In the genomic region with DNA sequence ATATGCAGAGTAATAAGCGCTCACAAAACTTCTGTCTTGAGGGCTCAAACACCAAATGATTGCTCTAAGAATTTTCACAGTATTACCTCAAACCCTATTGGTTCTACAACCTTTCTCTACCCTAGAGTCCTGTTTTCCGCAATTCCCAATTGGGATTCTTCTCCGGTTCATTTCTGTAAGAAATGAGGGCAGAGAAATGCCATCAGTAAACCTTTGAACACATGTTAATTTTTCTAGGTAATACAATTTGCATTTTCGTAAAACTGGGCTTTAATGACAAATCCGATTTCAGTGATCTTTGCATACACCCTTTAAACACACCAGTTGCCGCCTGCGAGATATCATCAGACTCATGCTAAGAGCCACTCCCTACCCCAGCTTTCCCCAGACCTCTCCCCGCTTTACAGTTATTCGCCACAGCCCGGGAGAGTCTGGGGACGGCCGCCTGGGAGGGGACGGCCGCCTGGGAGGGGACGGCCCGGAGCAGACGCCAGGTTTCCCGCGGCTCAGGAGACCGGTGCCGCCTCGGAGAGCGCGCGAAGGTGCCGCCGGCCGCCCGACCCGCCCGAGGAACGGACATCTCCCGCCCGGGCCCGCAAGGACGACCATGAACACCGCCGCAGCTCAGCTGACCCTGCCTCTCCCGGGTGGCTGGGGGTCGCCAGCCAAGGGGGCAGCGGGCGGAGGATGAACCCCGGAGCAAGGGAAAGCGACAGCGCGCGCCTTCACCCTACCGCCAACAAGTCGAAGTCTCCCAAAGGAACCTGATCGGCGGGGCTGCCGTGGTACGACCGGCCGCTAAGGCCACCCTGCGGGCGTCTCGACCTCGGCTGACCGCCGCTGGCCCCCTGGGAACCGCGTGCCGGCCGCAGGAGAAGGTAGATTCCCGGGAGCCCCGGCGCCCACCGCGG, we compare ENCODE assay signal across 7 cellular contexts. TPM values are rescaled to one million over a fixed set of nuclear protein-coding genes. Genes with fewer than 3 reads are reported as not detected.
A peak's percentile ranks its signal among the peaks of the same experiment; 100 is the strongest.
DNase-seq lines count a peak whose midpoint lies in the region; ATAC-seq and TF ChIP-seq lines count a peak whose summit lies in the region.

No MANE protein-coding gene starts in this region.

- peak overlapping the region; percentile 77 to 99 (median 98) for H3K27ac Mint-ChIP-seq in brain

- H3K27me3 Mint-ChIP-seq in brain = peaks cover 6% of the 10 kb centered on the region

- peak overlapping the region; percentile 98 for H3K27ac ChIP-seq in RWPE1
- H3K27ac ChIP-seq in spleen = peak overlapping the region; percentile 95 to 99 (median 97)

- ATAC-seq in GM19467 (IDR thresholded peaks at IDR 0.05; ENCODE audit: unreplicated experiment) (peak; percentile 38), HG03558 (IDR thresholded peaks at IDR 0.05; ENCODE audit: extremely low read depth, unreplicated experiment) (peak; percentile 19)

- H3K4me3 Mint-ChIP-seq in brain = peak overlapping the region; percentile 88 to 96 (median 90)

- H3K4me3 ChIP-seq in spleen = peak overlapping the region; percentile 85 to 97 (median 91)

- intact Hi-C loops in spleen (cut with DNase I; ENCODE audit: low total_unique reads) = no loop called here

- H3K4me1 Mint-ChIP-seq in brain = peaks cover 67% of the 10 kb centered on the region

- peak in 1 of 3 donors; percentile 41 for TF ChIP-seq POLR2A in spleen (IDR thresholded peaks at IDR 0.05)

- no peaks in the 10 kb centered on the region for H3K9me3 ChIP-seq in spleen

- H3K27me3 ChIP-seq in spleen (replicated peaks in 1 of 7) = no peaks in the 10 kb centered on the region

- no peak for TF ChIP-seq CTCF in RWPE1 (conservative IDR thresholded peaks at IDR 0.05; ENCODE audit: low read depth)
- TF ChIP-seq CTCF in brain (conservative IDR thresholded peaks at IDR 0.05) = no peak
- no peak for TF ChIP-seq CTCF in spleen (IDR thresholded peaks at IDR 0.05 in 8 of 11, conservative IDR thresholded peaks at IDR 0.05 in 3 of 11)

- peak; percentile 34 for DNase-seq in GDM1 (lab: John Stamatoyannopoulos, UW)
- peak; percentile 38 for DNase-seq in RWPE1 (ENCODE audit: low spot score)
- DNase-seq in iPS-NIHi7 (ENCODE audit: extremely low spot score) = peak; percentile 52
- no peak for DNase-seq in spleen

- H3K9me3 Mint-ChIP-seq in brain = no peaks in the 10 kb centered on the region

- no peaks in the 10 kb centered on the region for H3K36me3 Mint-ChIP-seq in brain

- POLR2A ChIA-PET in RWPE1 (lab: Yijun Ruan, JAX; ENCODE audit: low non-redundant PET) = interaction anchor here (0.6 kb wide), 1 partner anchor 9 kb away, joined by 3 read pairs; no protein-coding TSS in a partner anchor

- H3K4me1 ChIP-seq in spleen = peaks cover 15 to 90% (median 49%) of the 10 kb centered on the region in 6 donors

- CTCF ChIA-PET in RWPE1 (lab: Yijun Ruan, JAX) = interaction anchor here (0.7 to 0.8 kb wide), 2 partner anchors 157 to 1059 kb away, joined by 3 read pairs; no protein-coding TSS in a partner anchor

- WGBS in spleen, 5 donors = 1 to 4% (median 2%) methylated on average over 38 to 70 of the region's 70 CpGs

- no peaks in the 10 kb centered on the region for H3K36me3 ChIP-seq in spleen

RNA-seq across cellular contexts. Expression of a gene that starts 0.5 kb away (rescaled TPM):
- polyA plus RNA-seq in brain (ENCODE audit: insufficient read depth, low read depth, low replicate concordance) (4.1 TPM), spleen (10 to 100 TPM; 17.6 to 24.8 (median 20.1) TPM)
- 10 to 100 TPM; 24.9 to 44.8 (median 32.8) TPM for total RNA-seq in spleen

RNA-seq across cellular contexts. Expression of a gene that starts 0.8 kb away (rescaled TPM):
- 0.95 TPM for polyA plus RNA-seq in brain (ENCODE audit: insufficient read depth, low read depth, low replicate concordance)
- 10 to 100 TPM; 13.5 to 22.0 (median 19.5) TPM for total RNA-seq in spleen
- polyA plus RNA-seq in spleen = 10 to 100 TPM in 1 of 3 donors, 1 to 10 TPM in 2; 4.3 to 10.7 (median 6.0) TPM
